ENCODE assay signal across 1 cellular context in the genomic region with DNA sequence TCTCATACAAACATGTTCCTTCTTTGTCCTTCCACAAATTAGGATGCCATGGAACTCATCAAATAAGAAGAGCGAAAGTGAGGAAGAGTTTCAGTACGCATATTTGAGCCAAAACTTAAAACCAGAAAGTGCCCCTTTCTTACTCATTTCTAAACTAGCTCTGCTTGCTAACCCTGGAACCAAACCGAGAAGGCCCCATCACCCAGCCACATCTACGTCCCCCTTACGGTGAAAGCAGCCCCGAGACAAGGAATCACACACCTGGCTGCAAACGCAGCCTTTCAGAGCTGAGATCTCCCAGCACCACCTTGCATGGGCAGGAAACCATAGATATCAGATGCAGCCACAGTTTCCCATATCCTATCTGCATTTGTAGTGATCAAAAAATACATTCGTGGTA.
TF ChIP-seq lines count a peak whose summit lies in the region.

No MANE protein-coding gene starts in this region.

TF ChIP-seq in GM12878, 131 proteins besides CTCF, POLR2A, EP300 and RAD21 (continued from another document):
- TF ChIP-seq, protein P1, sequence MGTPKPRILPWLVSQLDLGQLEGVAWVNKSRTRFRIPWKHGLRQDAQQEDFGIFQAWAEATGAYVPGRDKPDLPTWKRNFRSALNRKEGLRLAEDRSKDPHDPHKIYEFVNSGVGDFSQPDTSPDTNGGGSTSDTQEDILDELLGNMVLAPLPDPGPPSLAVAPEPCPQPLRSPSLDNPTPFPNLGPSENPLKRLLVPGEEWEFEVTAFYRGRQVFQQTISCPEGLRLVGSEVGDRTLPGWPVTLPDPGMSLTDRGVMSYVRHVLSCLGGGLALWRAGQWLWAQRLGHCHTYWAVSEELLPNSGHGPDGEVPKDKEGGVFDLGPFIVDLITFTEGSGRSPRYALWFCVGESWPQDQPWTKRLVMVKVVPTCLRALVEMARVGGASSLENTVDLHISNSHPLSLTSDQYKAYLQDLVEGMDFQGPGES (IDR thresholded peaks at IDR 0.05) = no peak
- TF ChIP-seq, protein P2, sequence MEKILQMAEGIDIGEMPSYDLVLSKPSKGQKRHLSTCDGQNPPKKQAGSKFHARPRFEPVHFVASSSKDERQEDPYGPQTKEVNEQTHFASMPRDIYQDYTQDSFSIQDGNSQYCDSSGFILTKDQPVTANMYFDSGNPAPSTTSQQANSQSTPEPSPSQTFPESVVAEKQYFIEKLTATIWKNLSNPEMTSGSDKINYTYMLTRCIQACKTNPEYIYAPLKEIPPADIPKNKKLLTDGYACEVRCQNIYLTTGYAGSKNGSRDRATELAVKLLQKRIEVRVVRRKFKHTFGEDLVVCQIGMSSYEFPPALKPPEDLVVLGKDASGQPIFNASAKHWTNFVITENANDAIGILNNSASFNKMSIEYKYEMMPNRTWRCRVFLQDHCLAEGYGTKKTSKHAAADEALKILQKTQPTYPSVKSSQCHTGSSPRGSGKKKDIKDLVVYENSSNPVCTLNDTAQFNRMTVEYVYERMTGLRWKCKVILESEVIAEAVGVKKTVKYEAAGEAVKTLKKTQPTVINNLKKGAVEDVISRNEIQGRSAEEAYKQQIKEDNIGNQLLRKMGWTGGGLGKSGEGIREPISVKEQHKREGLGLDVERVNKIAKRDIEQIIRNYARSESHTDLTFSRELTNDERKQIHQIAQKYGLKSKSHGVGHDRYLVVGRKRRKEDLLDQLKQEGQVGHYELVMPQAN (conservative IDR thresholded peaks at IDR 0.05) = no peak
- TF ChIP-seq, protein P3, sequence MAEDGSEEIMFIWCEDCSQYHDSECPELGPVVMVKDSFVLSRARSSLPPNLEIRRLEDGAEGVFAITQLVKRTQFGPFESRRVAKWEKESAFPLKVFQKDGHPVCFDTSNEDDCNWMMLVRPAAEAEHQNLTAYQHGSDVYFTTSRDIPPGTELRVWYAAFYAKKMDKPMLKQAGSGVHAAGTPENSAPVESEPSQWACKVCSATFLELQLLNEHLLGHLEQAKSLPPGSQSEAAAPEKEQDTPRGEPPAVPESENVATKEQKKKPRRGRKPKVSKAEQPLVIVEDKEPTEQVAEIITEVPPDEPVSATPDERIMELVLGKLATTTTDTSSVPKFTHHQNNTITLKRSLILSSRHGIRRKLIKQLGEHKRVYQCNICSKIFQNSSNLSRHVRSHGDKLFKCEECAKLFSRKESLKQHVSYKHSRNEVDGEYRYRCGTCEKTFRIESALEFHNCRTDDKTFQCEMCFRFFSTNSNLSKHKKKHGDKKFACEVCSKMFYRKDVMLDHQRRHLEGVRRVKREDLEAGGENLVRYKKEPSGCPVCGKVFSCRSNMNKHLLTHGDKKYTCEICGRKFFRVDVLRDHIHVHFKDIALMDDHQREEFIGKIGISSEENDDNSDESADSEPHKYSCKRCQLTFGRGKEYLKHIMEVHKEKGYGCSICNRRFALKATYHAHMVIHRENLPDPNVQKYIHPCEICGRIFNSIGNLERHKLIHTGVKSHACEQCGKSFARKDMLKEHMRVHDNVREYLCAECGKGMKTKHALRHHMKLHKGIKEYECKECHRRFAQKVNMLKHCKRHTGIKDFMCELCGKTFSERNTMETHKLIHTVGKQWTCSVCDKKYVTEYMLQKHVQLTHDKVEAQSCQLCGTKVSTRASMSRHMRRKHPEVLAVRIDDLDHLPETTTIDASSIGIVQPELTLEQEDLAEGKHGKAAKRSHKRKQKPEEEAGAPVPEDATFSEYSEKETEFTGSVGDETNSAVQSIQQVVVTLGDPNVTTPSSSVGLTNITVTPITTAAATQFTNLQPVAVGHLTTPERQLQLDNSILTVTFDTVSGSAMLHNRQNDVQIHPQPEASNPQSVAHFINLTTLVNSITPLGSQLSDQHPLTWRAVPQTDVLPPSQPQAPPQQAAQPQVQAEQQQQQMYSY (CRISPR knock-in tag; IDR thresholded peaks at IDR 0.05) = no peak
- no peak for TF ChIP-seq MXI1 (IDR thresholded peaks at IDR 0.05; ENCODE audit: low read depth, low read length)
- no peak for TF ChIP-seq NFXL1 (IDR thresholded peaks at IDR 0.05; ENCODE audit: borderline replicate concordance)
- no peak for TF ChIP-seq BMI1 (IDR thresholded peaks at IDR 0.05; ENCODE audit: borderline replicate concordance)
- TF ChIP-seq POLR2AphosphoS5 (IDR thresholded peaks at IDR 0.05; ENCODE audit: low read length) = no peak
- no peak for TF ChIP-seq SUPT20H (IDR thresholded peaks at IDR 0.05; ENCODE audit: borderline replicate concordance, control insufficient read depth, low read depth, low read length)
- no peak for TF ChIP-seq ZSCAN29 (IDR thresholded peaks at IDR 0.05)
- TF ChIP-seq SREBF2 (IDR thresholded peaks at IDR 0.05; ENCODE audit: low read length) = no peak
- no peak; a peak in 1 of 4 replicates for TF ChIP-seq CEBPB (IDR thresholded peaks at IDR 0.05; ENCODE audit: borderline replicate concordance in 1 of 2, low read depth in 2 of 2, low read length in 2 of 2)
- TF ChIP-seq MTA2 (IDR thresholded peaks at IDR 0.05; ENCODE audit: low read depth) = no peak
